Comparison of ENCODE assay signal across 18 cellular contexts in the genomic region with DNA sequence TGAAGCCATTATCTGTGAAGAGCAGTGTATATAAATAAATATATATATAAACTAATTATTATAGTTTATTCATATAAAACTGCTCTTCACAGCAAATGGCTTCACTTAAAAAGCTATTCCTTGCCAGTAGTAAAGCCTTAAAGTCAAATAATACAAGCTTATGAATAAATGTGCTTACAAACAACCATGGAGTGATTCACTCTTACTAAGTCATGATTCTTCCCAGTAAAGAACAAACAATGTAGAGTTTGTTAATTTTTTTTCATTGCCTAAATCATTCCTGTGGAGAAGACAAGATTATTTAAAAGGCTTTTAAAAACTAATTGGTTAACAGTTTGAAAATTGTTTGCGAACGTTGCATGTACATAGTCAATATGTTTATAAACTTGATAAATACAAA.
"Had no signal": no experiment of that assay in that cellular context is flagged by ENCODE, and none has a peak within 500 bp of the region (broad histone marks: within the 10 kb centered on the region; RNA-seq: fewer than 3 reads in every experiment).

No MANE protein-coding gene starts in this region.

- FAIRE-seq: colon had no signal

- H3K4me3 ChIP-seq: hepatocyte, mucosa of descending colon, right atrium auricular region, sigmoid colon, skin epidermis, testis, transverse colon had no signal

- DNase-seq: cerebellar nuclear complex; effector memory CD8-positive, alpha-beta T cell; head of caudate nucleus; kidney glomerular epithelial cell; mammary epithelial cell; mucosa of descending colon; naive thymus-derived CD8-positive, alpha-beta T cell; sigmoid colon; stimulated activated CD4-positive, alpha-beta T cell treated with anti-CD3 and anti-CD28 coated beads, Interleukin-2, amount 100 ng/mL, for 24 hours; stimulated activated CD4-positive, alpha-beta T cell treated with anti-CD3 and anti-CD28 coated beads, Interleukin-4, amount 100 ng/mL, for 4 hours; stimulated activated naive B cell treated with anti-CD40 and anti-IgM and Interleukin-4, amounts not matched to agents 10 μg/mL and 1 μg/mL and 100 μg/mL, for 72 hours; stimulated activated naive CD8-positive, alpha-beta T cell treated with anti-CD3 and anti-CD28 coated beads, Interleukin-15, amount 100 ng/mL, for 72 hours; testis; transverse colon had no signal
